Comparison of ENCODE assay signal across 25 cellular contexts in genomic region chr11:20479399-20479974, GRCh38.
"Had no signal": no experiment of that assay in that cellular context is flagged by ENCODE, and none has a peak within 500 bp of the region (broad histone marks: within the 10 kb centered on the region; RNA-seq: fewer than 3 reads in every experiment).

No MANE protein-coding gene starts in this region.

- H3K4me1 ChIP-seq: colonic mucosa had no signal

- H3K4me3 ChIP-seq: colonic mucosa, esophagus squamous epithelium, gastrocnemius medialis, heart right ventricle, left lung, lower lobe of right lung, mucosa of descending colon had no signal

- H3K9me3 ChIP-seq: colonic mucosa, esophagus squamous epithelium, gastrocnemius medialis, heart right ventricle, left lung, lower lobe of right lung, mucosa of descending colon had no signal

- H3K9me3 Mint-ChIP-seq: dendritic cell treated with granulocyte-macrophage colony-stimulating factor and Interleukin-4, amounts not matched to agents 40 ng/mL and 50 ng/mL, for 4 days; mesothelial cell of epicardium had no signal

- H3K27ac Mint-ChIP-seq: dendritic cell treated with granulocyte-macrophage colony-stimulating factor and Interleukin-4, amounts not matched to agents 40 ng/mL and 50 ng/mL, for 4 days; mesothelial cell of epicardium; naive B cell; naive thymus-derived CD8-positive, alpha-beta T cell had no signal

- H3K27ac ChIP-seq: colonic mucosa, esophagus squamous epithelium, gastrocnemius medialis, heart right ventricle, left lung, lower lobe of right lung had no signal

- H3K27me3 ChIP-seq: colonic mucosa, esophagus squamous epithelium, gastrocnemius medialis, heart right ventricle, left lung had no signal

- ATAC-seq: esophagus mucosa; gastrocnemius medialis; heart right ventricle; left cardiac atrium; left lung; left ventricle myocardium superior; lower lobe of right lung; mucosa of descending colon; naive thymus-derived CD8-positive, alpha-beta T cell had no signal

- H3K36me3 ChIP-seq: colonic mucosa, gastrocnemius medialis, left lung, lower lobe of right lung had no signal

- H3K4me3 Mint-ChIP-seq: dendritic cell treated with granulocyte-macrophage colony-stimulating factor and Interleukin-4, amounts not matched to agents 40 ng/mL and 50 ng/mL, for 4 days; mesothelial cell of epicardium; naive B cell; naive thymus-derived CD8-positive, alpha-beta T cell had no signal

- FAIRE-seq: endothelial cell of umbilical vein, islet of Langerhans, keratinocyte had no signal

- DNase-seq: colonic mucosa; cortex of kidney; effector memory CD4-positive, alpha-beta T cell; esophagus squamous epithelium; foreskin fibroblast; foreskin melanocyte; gastrocnemius medialis; glutamatergic neuron; head of caudate nucleus; heart right ventricle; hippocampal formation; left cardiac atrium; left lung; left ventricle myocardium superior; lower lobe of right lung; mesenchymal stem cell; mucosa of descending colon; naive B cell; naive thymus-derived CD8-positive, alpha-beta T cell had no signal

- H3K27me3 Mint-ChIP-seq: dendritic cell treated with granulocyte-macrophage colony-stimulating factor and Interleukin-4, amounts not matched to agents 40 ng/mL and 50 ng/mL, for 4 days; naive B cell; naive thymus-derived CD8-positive, alpha-beta T cell had no signal
